12 cellular contexts compared by ENCODE assay signal in genomic region chr15:29656636-29657475, GRCh38.
DNase-seq lines count a peak whose midpoint lies in the region; ATAC-seq, FAIRE-seq and TF ChIP-seq lines count a peak whose summit lies in the region.
"Had no signal": no experiment of that assay in that cellular context is flagged by ENCODE, and none has a peak within 500 bp of the region (broad histone marks: within the 10 kb centered on the region; RNA-seq: fewer than 3 reads in every experiment).

No MANE protein-coding gene starts in this region.

- TF ChIP-seq POLR2A in HepG2 (IDR thresholded peaks at IDR 0.05; ENCODE audit: insufficient read depth in 1 of 2, low read depth in 2 of 2, low read length in 2 of 2) (no peak), esophagus squamous epithelium (IDR thresholded peaks at IDR 0.05) (no peak)

- TF ChIP-seq RAD21 in HepG2 (CRISPR knock-in tag; IDR thresholded peaks at IDR 0.05) = no peak

- H3K27ac ChIP-seq in HepG2 (ENCODE audit: extremely low read length, insufficient read depth, low read length) (no peak overlapping the region), esophagus squamous epithelium (no peak overlapping the region)
- H3K27ac ChIP-seq: gastroesophageal sphincter had no signal

- CTCF ChIA-PET in HepG2 (lab: Yijun Ruan, JAX; ENCODE audit: low intra/inter-chr PET ratio, low total read pairs) = no interaction called here

- H3K4me3 ChIP-seq in cardiac fibroblast (replicated peaks in 1 of 2; ENCODE audit: low read depth in 2 of 2, low read length in 2 of 2) (no peak overlapping the region), HepG2 (replicated peaks in 1 of 3; ENCODE audit: insufficient read depth in 1 of 3, low read depth in 2 of 3, low read length in 3 of 3) (no peak overlapping the region), esophagus squamous epithelium (no peak overlapping the region)
- H3K4me3 ChIP-seq: gastroesophageal sphincter had no signal

- no peak overlapping the region for H3K4me2 ChIP-seq in HepG2 (ENCODE audit: low read depth, low read length)

- WGBS in HepG2 (ENCODE audit: low lambda C conversion rate) = 71% methylated on average over 33 of the region's 33 CpGs
- WGBS in esophagus squamous epithelium, 2 donors = 81 to 91% methylated on average over 30 to 31 of the region's 33 CpGs

- TF ChIP-seq CTCF in cardiac fibroblast (IDR thresholded peaks at IDR 0.05; ENCODE audit: low read depth, low read length) (no peak), HepG2 (CRISPR knock-in tag; IDR thresholded peaks at IDR 0.05) (no peak), esophagus squamous epithelium (IDR thresholded peaks at IDR 0.05) (no peak)

- peak; percentile 33 for DNase-seq in activated effector memory CD4-positive, alpha-beta T cell treated with anti-CD3 and anti-CD28 coated beads, Interleukin-2, amount 50 U/mL, for 16 hours
- no peak for DNase-seq in activated effector memory CD4-positive, alpha-beta T cell treated with Interleukin-2 at 50 U/mL for 16 hours
- peak; percentile 9 to 20 for DNase-seq in cardiac fibroblast (ENCODE audit: low read depth in 2 of 2)
- DNase-seq in HepG2 (ENCODE audit: low spot score) = no peak
- no peak for DNase-seq in sciatic nerve (ENCODE audit: low spot score)
- no peak for DNase-seq in T1000 (lab: John Stamatoyannopoulos, UW)
- DNase-seq in esophagus squamous epithelium (lab: John Stamatoyannopoulos, UW) = no peak
- no peak for DNase-seq in kidney glomerular epithelial cell (lab: John Stamatoyannopoulos, UW)
- DNase-seq: activated CD4-positive, alpha-beta T cell treated with anti-CD3 and anti-CD28 coated beads, Interleukin-2, amount 10 ng/mL, durations not matched to agents 7 days and 5 days; effector memory CD8-positive, alpha-beta T cell; T-helper 17 cell had no signal

- FAIRE-seq in HepG2 (lab: Jason Lieb, UNC) = no peak

- no peak overlapping the region for H2AFZ ChIP-seq in HepG2 (ENCODE audit: low read length)

- TF ChIP-seq EP300 in HepG2 (IDR thresholded peaks at IDR 0.05; ENCODE audit: low read depth in 2 of 2, low read length in 2 of 2) (no peak), HepG2 (CRISPR knock-in tag; IDR thresholded peaks at IDR 0.05; ENCODE audit: borderline replicate concordance) (no peak)

- H3K79me2 ChIP-seq in HepG2 (ENCODE audit: insufficient read depth, low read length) = no peaks in the 10 kb centered on the region

- intact Hi-C loops in HepG2 (cut with micrococcal nuclease; ENCODE audit: unreplicated experiment) = no loop called here
- intact Hi-C loops in sciatic nerve (cut with DNase I) = no loop called here
- intact Hi-C loops in esophagus squamous epithelium (cut with DNase I) = no loop called here

- POLR2A ChIA-PET in HepG2 (lab: Yijun Ruan, JAX) = no interaction called here

- in situ Hi-C loops in HepG2 (cut with HindIII; ENCODE audit: extremely low pct_ligation_motif_present, low pct_unique_long_range_greater_than_20kb) = loop anchor here (25.0 kb wide), 1 partner anchor 405 kb away; no protein-coding TSS in a partner anchor

- no peaks in the 10 kb centered on the region for H4K20me1 ChIP-seq in HepG2 (ENCODE audit: insufficient read depth, low read length)

- H3K27me3 ChIP-seq in HepG2 (ENCODE audit: control insufficient read depth in 1 of 2, insufficient read depth in 2 of 2, low read length in 2 of 2) = peaks cover 0 to 3% of the 10 kb centered on the region in 2 experiments; a peak in 1 of 5 replicates
- no peaks in the 10 kb centered on the region for H3K27me3 ChIP-seq in esophagus squamous epithelium
- H3K27me3 ChIP-seq: gastroesophageal sphincter had no signal

- ATAC-seq in HepG2 (no peak), sciatic nerve (no peak)
- ATAC-seq: effector memory CD8-positive, alpha-beta T cell; gastroesophageal sphincter; T-helper 17 cell had no signal

- H3K9me3 ChIP-seq in HepG2 (ENCODE audit: low read length) (no peaks in the 10 kb centered on the region), esophagus squamous epithelium (peaks cover 0 to 4% (median 0%) of the 10 kb centered on the region in 3 donors)

- no peak overlapping the region for H3K9ac ChIP-seq in HepG2 (ENCODE audit: insufficient read depth, low read depth, low read length)

- BruUV-seq in HepG2 (replicated peaks; lab: Mats Ljungman, UMichigan) = no TSS peak

- H3K36me3 ChIP-seq in HepG2 (replicated peaks in 1 of 2; ENCODE audit: control insufficient read depth in 1 of 2, insufficient read depth in 2 of 2, low read length in 2 of 2) = no peaks in the 10 kb centered on the region
- H3K36me3 ChIP-seq in esophagus squamous epithelium = no peaks in the 10 kb centered on the region
- H3K36me3 ChIP-seq: gastroesophageal sphincter had no signal

- H3K4me1 ChIP-seq in HepG2 (ENCODE audit: insufficient read depth, low read length) (no peaks in the 10 kb centered on the region), esophagus squamous epithelium (no peaks in the 10 kb centered on the region)
- H3K4me1 ChIP-seq: gastroesophageal sphincter had no signal

TF ChIP-seq in HepG2, 621 proteins besides CTCF, POLR2A, EP300 and RAD21:
- TF ChIP-seq ZNF7 (CRISPR knock-in tag; IDR thresholded peaks at IDR 0.05) = peak; percentile 67; the same call in 1 of the 2 replicates
- TF ChIP-seq, protein P1, sequence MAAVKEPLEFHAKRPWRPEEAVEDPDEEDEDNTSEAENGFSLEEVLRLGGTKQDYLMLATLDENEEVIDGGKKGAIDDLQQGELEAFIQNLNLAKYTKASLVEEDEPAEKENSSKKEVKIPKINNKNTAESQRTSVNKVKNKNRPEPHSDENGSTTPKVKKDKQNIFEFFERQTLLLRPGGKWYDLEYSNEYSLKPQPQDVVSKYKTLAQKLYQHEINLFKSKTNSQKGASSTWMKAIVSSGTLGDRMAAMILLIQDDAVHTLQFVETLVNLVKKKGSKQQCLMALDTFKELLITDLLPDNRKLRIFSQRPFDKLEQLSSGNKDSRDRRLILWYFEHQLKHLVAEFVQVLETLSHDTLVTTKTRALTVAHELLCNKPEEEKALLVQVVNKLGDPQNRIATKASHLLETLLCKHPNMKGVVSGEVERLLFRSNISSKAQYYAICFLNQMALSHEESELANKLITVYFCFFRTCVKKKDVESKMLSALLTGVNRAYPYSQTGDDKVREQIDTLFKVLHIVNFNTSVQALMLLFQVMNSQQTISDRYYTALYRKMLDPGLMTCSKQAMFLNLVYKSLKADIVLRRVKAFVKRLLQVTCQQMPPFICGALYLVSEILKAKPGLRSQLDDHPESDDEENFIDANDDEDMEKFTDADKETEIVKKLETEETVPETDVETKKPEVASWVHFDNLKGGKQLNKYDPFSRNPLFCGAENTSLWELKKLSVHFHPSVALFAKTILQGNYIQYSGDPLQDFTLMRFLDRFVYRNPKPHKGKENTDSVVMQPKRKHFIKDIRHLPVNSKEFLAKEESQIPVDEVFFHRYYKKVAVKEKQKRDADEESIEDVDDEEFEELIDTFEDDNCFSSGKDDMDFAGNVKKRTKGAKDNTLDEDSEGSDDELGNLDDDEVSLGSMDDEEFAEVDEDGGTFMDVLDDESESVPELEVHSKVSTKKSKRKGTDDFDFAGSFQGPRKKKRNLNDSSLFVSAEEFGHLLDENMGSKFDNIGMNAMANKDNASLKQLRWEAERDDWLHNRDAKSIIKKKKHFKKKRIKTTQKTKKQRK (IDR thresholded peaks at IDR 0.05; ENCODE audit: low read length) = no peak

Comparison
In these comparisons a context has a peak if more than half of its experiments do, and no peak if none do; other contexts are left out.
1. DNase-seq: peak in activated effector memory CD4-positive, alpha-beta T cell treated with anti-CD3 and anti-CD28 coated beads, Interleukin-2, amount 50 U/mL, for 16 hours (single experiment) and cardiac fibroblast (2 of 2); none in activated effector memory CD4-positive, alpha-beta T cell treated with Interleukin-2 at 50 U/mL for 16 hours (single experiment), HepG2 (single experiment), sciatic nerve (single experiment), T1000 (single experiment), esophagus squamous epithelium (single experiment) and kidney glomerular epithelial cell (single experiment).